ENCODE assay signal across 1 cellular context in the genomic region with DNA sequence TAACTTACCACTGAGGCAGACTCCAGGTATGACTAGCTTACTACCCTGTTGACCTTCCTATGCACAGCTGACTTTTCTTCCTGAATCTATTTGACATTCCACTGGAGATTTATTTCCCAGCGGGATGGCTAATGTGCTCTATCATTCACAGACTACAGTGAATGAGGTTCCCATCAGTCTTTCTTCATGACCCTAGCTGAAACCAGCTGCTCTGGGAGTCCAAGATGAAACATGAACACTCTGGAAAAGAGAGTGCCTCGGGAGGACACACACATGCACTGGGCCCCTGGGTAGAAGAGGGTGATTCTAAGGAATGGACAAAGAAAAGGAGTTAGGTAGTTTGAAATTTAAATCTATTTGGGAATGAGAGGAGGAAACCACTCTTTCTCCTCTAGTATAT.
TF ChIP-seq lines count a peak whose summit lies in the region.

No MANE protein-coding gene starts in this region.

TF ChIP-seq in SK-N-SH treated with all-trans-retinoic acid at 6 μM for 48 hours, 23 proteins besides CTCF, POLR2A, EP300 and RAD21 (continued from another document):
- TF ChIP-seq, protein P1, sequence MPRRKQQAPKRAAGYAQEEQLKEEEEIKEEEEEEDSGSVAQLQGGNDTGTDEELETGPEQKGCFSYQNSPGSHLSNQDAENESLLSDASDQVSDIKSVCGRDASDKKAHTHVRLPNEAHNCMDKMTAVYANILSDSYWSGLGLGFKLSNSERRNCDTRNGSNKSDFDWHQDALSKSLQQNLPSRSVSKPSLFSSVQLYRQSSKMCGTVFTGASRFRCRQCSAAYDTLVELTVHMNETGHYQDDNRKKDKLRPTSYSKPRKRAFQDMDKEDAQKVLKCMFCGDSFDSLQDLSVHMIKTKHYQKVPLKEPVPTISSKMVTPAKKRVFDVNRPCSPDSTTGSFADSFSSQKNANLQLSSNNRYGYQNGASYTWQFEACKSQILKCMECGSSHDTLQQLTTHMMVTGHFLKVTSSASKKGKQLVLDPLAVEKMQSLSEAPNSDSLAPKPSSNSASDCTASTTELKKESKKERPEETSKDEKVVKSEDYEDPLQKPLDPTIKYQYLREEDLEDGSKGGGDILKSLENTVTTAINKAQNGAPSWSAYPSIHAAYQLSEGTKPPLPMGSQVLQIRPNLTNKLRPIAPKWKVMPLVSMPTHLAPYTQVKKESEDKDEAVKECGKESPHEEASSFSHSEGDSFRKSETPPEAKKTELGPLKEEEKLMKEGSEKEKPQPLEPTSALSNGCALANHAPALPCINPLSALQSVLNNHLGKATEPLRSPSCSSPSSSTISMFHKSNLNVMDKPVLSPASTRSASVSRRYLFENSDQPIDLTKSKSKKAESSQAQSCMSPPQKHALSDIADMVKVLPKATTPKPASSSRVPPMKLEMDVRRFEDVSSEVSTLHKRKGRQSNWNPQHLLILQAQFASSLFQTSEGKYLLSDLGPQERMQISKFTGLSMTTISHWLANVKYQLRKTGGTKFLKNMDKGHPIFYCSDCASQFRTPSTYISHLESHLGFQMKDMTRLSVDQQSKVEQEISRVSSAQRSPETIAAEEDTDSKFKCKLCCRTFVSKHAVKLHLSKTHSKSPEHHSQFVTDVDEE (CRISPR knock-in tag; IDR thresholded peaks at IDR 0.05): no peak
TF ChIP-seq in SK-N-SH treated with all-trans-retinoic acid at 6 μM for 48 hours: peak in this region for 0.
